35 cellular contexts compared by ENCODE assay signal in the genomic region with DNA sequence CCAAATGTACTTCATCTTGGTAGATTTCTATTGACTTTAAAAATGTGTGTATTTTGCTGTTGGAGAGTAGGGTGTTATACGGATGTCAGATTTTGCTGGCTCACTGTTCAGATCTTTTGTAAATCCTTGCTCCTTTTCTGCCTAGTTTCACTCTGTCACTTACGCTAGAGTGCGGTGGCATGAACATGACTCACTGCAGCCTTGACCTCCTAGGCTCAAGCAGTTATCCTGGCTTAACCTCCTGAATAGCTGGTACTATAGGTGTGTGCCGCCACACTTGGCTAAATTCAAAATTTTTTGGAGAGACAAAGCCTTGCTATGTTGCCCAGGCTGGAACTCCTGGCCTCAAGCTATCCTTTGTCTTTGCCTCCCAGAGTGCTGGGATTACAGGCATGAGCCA.
"Had no signal": no experiment of that assay in that cellular context is flagged by ENCODE, and none has a peak within 500 bp of the region (broad histone marks: within the 10 kb centered on the region; RNA-seq: fewer than 3 reads in every experiment).

No MANE protein-coding gene starts in this region.

- H3K27me3 Mint-ChIP-seq: activated CD4-positive, alpha-beta memory T cell treated with anti-CD3 and anti-CD28 coated beads, Interleukin-2, amount 10 ng/mL, durations not matched to agents 7 days and 5 days; activated CD4-positive, alpha-beta T cell treated with anti-CD3 and anti-CD28 coated beads, Interleukin-2, amount 10 ng/mL, durations not matched to agents 7 days and 5 days; activated naive CD8-positive, alpha-beta T cell; activated T-cell treated with anti-CD3 and anti-CD28 coated beads, Interleukin-2, amount 50 U/mL, for 24 hours; brain; T-helper 17 cell had no signal

- H3K4me1 ChIP-seq: breast epithelium, colonic mucosa, esophagus muscularis mucosa, foreskin keratinocyte, gastrocnemius medialis, heart left ventricle had no signal

- H3K4me3 Mint-ChIP-seq: activated CD4-positive, alpha-beta memory T cell treated with anti-CD3 and anti-CD28 coated beads, Interleukin-2, amount 10 ng/mL, durations not matched to agents 7 days and 5 days; activated CD4-positive, alpha-beta T cell treated with anti-CD3 and anti-CD28 coated beads, Interleukin-2, amount 10 ng/mL, durations not matched to agents 7 days and 5 days; activated T-cell treated with anti-CD3 and anti-CD28 coated beads, Interleukin-2, amount 50 U/mL, for 24 hours; activated T-cell treated with anti-CD3 and anti-CD28 coated beads, Interleukin-2, amount 50 U/mL, for 72 hours; brain; T-helper 17 cell; T-helper 2 cell treated with Interferon-gamma antibody and Interleukin-4, amounts not matched to agents 5 μg/mL and 100 μg/mL, for 36 hours had no signal

- H3K4me3 ChIP-seq: breast epithelium, cardiac muscle cell, colonic mucosa, esophagus muscularis mucosa, gastrocnemius medialis, heart left ventricle had no signal

- H3K36me3 ChIP-seq: breast epithelium, colonic mucosa had no signal

- H3K9me3 ChIP-seq: breast epithelium, colonic mucosa, esophagus muscularis mucosa, gastrocnemius medialis had no signal

- ATAC-seq: activated T-cell treated with anti-CD3 and anti-CD28 coated beads, Interleukin-2, amount 50 U/mL, for 72 hours; foreskin keratinocyte; gastrocnemius medialis; heart left ventricle; T-helper 17 cell had no signal

- DNase-seq: activated CD4-positive, alpha-beta memory T cell treated with anti-CD3 and anti-CD28 coated beads, Interleukin-2, amount 10 ng/mL, durations not matched to agents 7 days and 5 days; activated CD4-positive, alpha-beta T cell treated with anti-CD3 and anti-CD28 coated beads for 1 hour; activated CD4-positive, alpha-beta T cell treated with anti-CD3 and anti-CD28 coated beads for 4 hours; activated CD4-positive, alpha-beta T cell treated with anti-CD3 and anti-CD28 coated beads, Interleukin-2, amount 10 ng/mL, durations not matched to agents 7 days and 5 days; activated CD4-positive, alpha-beta T cell treated with anti-CD3 and anti-CD28 coated beads, Interleukin-2, amount 50 U/mL, for 4 hours; activated CD4-positive, CD25-positive, alpha-beta regulatory T cell; activated CD8-positive, alpha-beta memory T cell treated with anti-CD3 and anti-CD28 coated beads, Interleukin-2, amount 50 U/mL, for 48 hours; activated effector memory CD4-positive, alpha-beta T cell treated with Interleukin-2 at 50 U/mL for 16 hours; activated gamma-delta T cell treated with Interleukin-2 at 50 U/mL for 16 hours; activated naive CD4-positive, alpha-beta T cell treated with anti-CD3 and anti-CD28 coated beads, Interleukin-2, amount 50 U/mL, for 16 hours; activated naive CD4-positive, alpha-beta T cell treated with Interleukin-2 at 50 U/mL for 16 hours; activated T-cell treated with anti-CD3 and anti-CD28 coated beads for 4 hours; activated T-cell treated with anti-CD3 and anti-CD28 coated beads, Interleukin-2, amount 50 U/mL, for 24 hours; activated T-cell treated with anti-CD3 and anti-CD28 coated beads, Interleukin-2, amount 50 U/mL, for 72 hours; amygdala; aorta; central memory CD4-positive, alpha-beta T cell; cerebellar nuclear complex; colonic mucosa; effector CD8-positive, alpha-beta T cell; erythroblast; foreskin keratinocyte; gastrocnemius medialis; glutamatergic neuron; heart left ventricle; T-helper 1 cell; T-helper 17 cell; T1000; WERI-Rb-1 had no signal

- H3K27me3 ChIP-seq: breast epithelium, cardiac muscle cell, colonic mucosa, esophagus muscularis mucosa, foreskin keratinocyte, gastrocnemius medialis, heart left ventricle had no signal

- H3K27ac Mint-ChIP-seq: activated CD4-positive, alpha-beta memory T cell treated with anti-CD3 and anti-CD28 coated beads, Interleukin-2, amount 10 ng/mL, durations not matched to agents 7 days and 5 days; activated CD4-positive, alpha-beta T cell treated with anti-CD3 and anti-CD28 coated beads, Interleukin-2, amount 10 ng/mL, durations not matched to agents 7 days and 5 days; activated naive CD8-positive, alpha-beta T cell; activated T-cell treated with anti-CD3 and anti-CD28 coated beads, Interleukin-2, amount 50 U/mL, for 72 hours; brain; T-helper 17 cell; T-helper 2 cell treated with Interferon-gamma antibody and Interleukin-4, amounts not matched to agents 5 μg/mL and 100 μg/mL, for 36 hours had no signal

- H3K27ac ChIP-seq: breast epithelium, cardiac muscle cell, colonic mucosa, esophagus muscularis mucosa, foreskin keratinocyte, gastrocnemius medialis, heart left ventricle, WERI-Rb-1 had no signal
